In genomic region chr5:122076669-122077450, GRCh38 we compare ENCODE assay signal across 8 cellular contexts. TPM values are rescaled to one million over a fixed set of nuclear protein-coding genes. Genes with fewer than 3 reads are reported as not detected.
A peak's percentile ranks its signal among the peaks of the same experiment; 100 is the strongest.
DNase-seq lines count a peak whose midpoint lies in the region; ATAC-seq and TF ChIP-seq lines count a peak whose summit lies in the region.

No MANE protein-coding gene starts in this region.

- H3K27me3 Mint-ChIP-seq in osteocyte (ENCODE audit: unreplicated experiment), result no peaks in the 10 kb centered on the region

- peak overlapping the region; percentile 98 for H3K4me3 ChIP-seq in adipocyte (ENCODE audit: low read length)
- H3K4me3 ChIP-seq in heart right ventricle, result peak overlapping the region; percentile 26 to 66 (median 60)

- peak; percentile 66 for DNase-seq in activated effector memory CD4-positive, alpha-beta T cell treated with anti-CD3 and anti-CD28 coated beads, Interleukin-2, amount 50 U/mL, for 16 hours
- DNase-seq in activated effector memory CD4-positive, alpha-beta T cell treated with Interleukin-2 at 50 U/mL for 16 hours, result no peak
- peak; percentile 30 for DNase-seq in NCI-H82 treated with DMSO at 0.1 percent for 48 hours (lab: John Stamatoyannopoulos, UW; ENCODE audit: unreplicated experiment)
- DNase-seq in adipocyte (ENCODE audit: low read depth), result peak; percentile 93
- peak; percentile 70 to 71 for DNase-seq in heart right ventricle
- DNase-seq in osteocyte (ENCODE audit: extremely low spot score, unreplicated experiment), result peak; percentile 94

- H3K4me1 Mint-ChIP-seq in osteocyte (ENCODE audit: unreplicated experiment), result peaks cover 52% of the 10 kb centered on the region

- H3K4me1 ChIP-seq in adipocyte (ENCODE audit: control insufficient read depth, insufficient read depth, low read length) (peaks cover 46% of the 10 kb centered on the region), heart right ventricle (peaks cover 0 to 35% (median 20%) of the 10 kb centered on the region in 9 donors)

- 1 to 2% methylated on average over 47 to 48 of the region's 48 CpGs for WGBS in heart right ventricle, 2 donors

- H3K36me3 ChIP-seq in adipocyte (ENCODE audit: control insufficient read depth, insufficient read depth, low read length, severe bottlenecking) (peaks cover 35% of the 10 kb centered on the region), heart right ventricle (peaks cover 0 to 7% (median 0%) of the 10 kb centered on the region in 9 donors)

- H3K9me3 Mint-ChIP-seq in osteocyte (ENCODE audit: unreplicated experiment), result no peaks in the 10 kb centered on the region

- ATAC-seq in HG03139 (IDR thresholded peaks at IDR 0.05; ENCODE audit: unreplicated experiment), result peak; percentile 52
- ATAC-seq in heart right ventricle, result peak; percentile 64 to 83 (median 78)
- no peak for ATAC-seq in GM21515 (IDR thresholded peaks at IDR 0.05; ENCODE audit: unreplicated experiment)

- H3K36me3 Mint-ChIP-seq in osteocyte (ENCODE audit: unreplicated experiment), result no peaks in the 10 kb centered on the region

- peak overlapping the region; percentile 93 for H3K4me3 Mint-ChIP-seq in osteocyte (ENCODE audit: unreplicated experiment)

- H3K27me3 ChIP-seq in adipocyte (replicated peaks; ENCODE audit: control insufficient read depth, insufficient read depth, low read length) (no peaks in the 10 kb centered on the region), heart right ventricle (peaks cover 0 to 37% (median 11%) of the 10 kb centered on the region in 7 donors)

- H3K9me3 ChIP-seq in adipocyte (ENCODE audit: control insufficient read depth, low read length) (no peaks in the 10 kb centered on the region), heart right ventricle (no peaks in the 10 kb centered on the region)

- peak overlapping the region in 5 of 10 donors; percentile 45 to 73 (median 48) for H3K27ac ChIP-seq in heart right ventricle

- peak overlapping the region; percentile 98 for H3K9ac ChIP-seq in adipocyte (ENCODE audit: low read length)

- peak; percentile 12 to 78 (median 70) for TF ChIP-seq CTCF in heart right ventricle (IDR thresholded peaks at IDR 0.05)
- TF ChIP-seq CTCF in osteocyte (IDR thresholded peaks at IDR 0.05), result peak; percentile 90

- peak overlapping the region; percentile 92 for H3K27ac Mint-ChIP-seq in osteocyte (ENCODE audit: unreplicated experiment)

- intact Hi-C loops in heart right ventricle (cut with DNase I), result loop anchor here in 4 of 10 donors (10.0 kb wide), 2 partner anchors 102 to 112 kb away; partner anchors contain the start of gene SRFBP1 (in 3 of the 4)

RNA-seq across cellular contexts. Expression of gene LOX, which starts 1.2 kb away (rescaled TPM):
- total RNA-seq in heart right ventricle, result 10 to 100 TPM in 1 of 10 donors, 1 to 10 TPM in 9; 2.6 to 34.7 (median 3.9) TPM
- 1 to 10 TPM; 1.5 to 2.8 TPM for polyA plus RNA-seq in heart right ventricle
- 72.0 and 75.8 TPM in 2 replicates for total RNA-seq in osteocyte

RNA-seq across cellular contexts. Expression of gene ZNF474, which starts 52.5 kb away (rescaled TPM):
- total RNA-seq in heart right ventricle (under 1 TPM in 2 of 10 donors, not detected in 8; 0.19 to 0.20 TPM), osteocyte (not detected in 2 replicates)
- polyA plus RNA-seq in heart right ventricle, result under 1 TPM in 1 of 2 donors, not detected in 1; 0.03 TPM
